ENCODE assay signal across 8 cellular contexts in genomic region chr13:46866150-46866549, GRCh38. TPM values are rescaled to one million over a fixed set of nuclear protein-coding genes. Genes with fewer than 3 reads are reported as not detected.
DNase-seq lines count a peak whose midpoint lies in the region; ATAC-seq and TF ChIP-seq lines count a peak whose summit lies in the region.

No MANE protein-coding gene starts in this region.

- H3K4me1 ChIP-seq in GM23338 (ENCODE audit: insufficient read depth) (no peaks in the 10 kb centered on the region), SJCRH30 (peaks cover 4% of the 10 kb centered on the region; the same call in 1 of the 2 replicates), heart right ventricle (peaks cover 0 to 17% (median 0%) of the 10 kb centered on the region in 9 donors), thyroid gland (peaks cover 0 to 9% of the 10 kb centered on the region in 2 donors)

- no peaks in the 10 kb centered on the region for H4K20me1 ChIP-seq in GM23338 (replicated peaks; ENCODE audit: insufficient read depth)

- H3K4me2 ChIP-seq in GM23338, result no peak overlapping the region

- H2AFZ ChIP-seq in GM23338, result peak overlapping the region; percentile 40; the same call in 1 of the 2 replicates

- H3K9me2 ChIP-seq in GM23338 (ENCODE audit: insufficient read depth), result no peaks in the 10 kb centered on the region

- H3K4me3 Mint-ChIP-seq in GM23338, result no peak overlapping the region

- H3K36me3 ChIP-seq in GM23338 (ENCODE audit: insufficient read depth), result no peaks in the 10 kb centered on the region
- no peaks in the 10 kb centered on the region for H3K36me3 ChIP-seq in SJCRH30
- no peaks in the 10 kb centered on the region for H3K36me3 ChIP-seq in heart right ventricle
- H3K36me3 ChIP-seq in thyroid gland, result no peaks in the 10 kb centered on the region

- TF ChIP-seq POLR2A in thyroid gland (IDR thresholded peaks at IDR 0.05), result peak in 1 of 2 donors; percentile 11

- H3K27ac Mint-ChIP-seq in GM23338, result no peak overlapping the region

- ATAC-seq in GM23338 (peak; percentile 77), heart right ventricle (peak in 7 of 8 donors; percentile 28 to 85 (median 57))

- no peaks in the 10 kb centered on the region for H3K4me1 Mint-ChIP-seq in GM23338

- H3K27ac ChIP-seq in GM23338 (ENCODE audit: low read depth) (no peak overlapping the region), SJCRH30 (no peak overlapping the region), heart right ventricle (no peak overlapping the region), thyroid gland (peak overlapping the region in 2 of 3 donors; percentile 6 to 47)

- no peaks in the 10 kb centered on the region for H3K36me3 Mint-ChIP-seq in GM23338 (ENCODE audit: low read depth)

- no peaks in the 10 kb centered on the region for H3F3A ChIP-seq in GM23338 (replicated peaks; ENCODE audit: low read depth)

- no peak for TF ChIP-seq CTCF in GM23338 (conservative IDR thresholded peaks at IDR 0.05; ENCODE audit: low read depth in 2 of 2)
- TF ChIP-seq CTCF in heart right ventricle (IDR thresholded peaks at IDR 0.05), result no peak
- TF ChIP-seq CTCF in thyroid gland (IDR thresholded peaks at IDR 0.05), result no peak

- H3K4me3 ChIP-seq in GM23338 (no peak overlapping the region), SJCRH30 (peak overlapping the region; percentile 7; the same call in 1 of the 2 replicates), heart right ventricle (no peak overlapping the region), thyroid gland (replicated peaks in 1 of 3) (no peak overlapping the region)

- intact Hi-C loops in heart right ventricle (cut with DNase I) (no loop called here), thyroid gland (cut with DNase I) (no loop called here)

- H3K79me2 ChIP-seq in GM23338 (replicated peaks; ENCODE audit: insufficient read depth), result no peaks in the 10 kb centered on the region

- no peaks in the 10 kb centered on the region for H3K27me3 Mint-ChIP-seq in GM23338 (ENCODE audit: insufficient read depth, low read depth, poor library complexity)

- 15 to 19% methylated on average over 4 of the region's 4 CpGs for WGBS in heart right ventricle, 2 donors
- 17 to 22% methylated on average over 4 of the region's 4 CpGs for WGBS in thyroid gland, 2 donors

- H3K9me3 ChIP-seq in SJCRH30 (replicated peaks), result no peaks in the 10 kb centered on the region
- no peaks in the 10 kb centered on the region for H3K9me3 ChIP-seq in heart right ventricle
- no peaks in the 10 kb centered on the region for H3K9me3 ChIP-seq in thyroid gland

- peak; percentile 99 for DNase-seq in AML-193 (lab: John Stamatoyannopoulos, UW)
- DNase-seq in GM23338 (ENCODE audit: low spot score), result peak; percentile 15
- DNase-seq in SJCRH30, result peak; percentile 82 to 88
- peak in 1 of 2 donors; percentile 16 for DNase-seq in heart right ventricle
- DNase-seq in thyroid gland, result peak; percentile 64 to 67
- DNase-seq in effector CD8-positive, alpha-beta T cell (lab: John Stamatoyannopoulos, UW), result no peak
- DNase-seq in NCI-H2081 (lab: John Stamatoyannopoulos, UW), result no peak
- no peak for DNase-seq in stimulated activated CD4-positive, alpha-beta T cell treated with anti-CD3 and anti-CD28 coated beads, Interleukin-1b, Interleukin-23, amount 100 ng/mL, for 48 hours

- H3K9me3 Mint-ChIP-seq in GM23338, result no peaks in the 10 kb centered on the region

- H3K27me3 ChIP-seq in GM23338 (ENCODE audit: insufficient read depth), result no peaks in the 10 kb centered on the region
- no peaks in the 10 kb centered on the region for H3K27me3 ChIP-seq in SJCRH30
- H3K27me3 ChIP-seq in heart right ventricle, result peaks cover 0 to 13% (median 0%) of the 10 kb centered on the region in 7 donors
- no peaks in the 10 kb centered on the region for H3K27me3 ChIP-seq in thyroid gland

TF ChIP-seq in GM23338, 12 proteins besides CTCF, POLR2A, EP300 and RAD21:
- no peak for TF ChIP-seq ETS1 (IDR thresholded peaks at IDR 0.05)
- TF ChIP-seq JUNB (IDR thresholded peaks at IDR 0.05; ENCODE audit: unreplicated experiment), result no peak
- no peak for TF ChIP-seq ZNF114 (CRISPR knock-in tag; IDR thresholded peaks at IDR 0.05)
- no peak for TF ChIP-seq NANOG (IDR thresholded peaks at IDR 0.05; ENCODE audit: borderline replicate concordance)

RNA-seq across cellular contexts. Expression of gene HTR2A, which starts 30.7 kb away (rescaled TPM):
- not detected in 2 replicates for total RNA-seq in GM23338 (2014; rRNA removed; shearing (Covaris generic))
- polyA plus RNA-seq in GM23338 (2016; fragmentation: Nextera tagmentation; extraction: Ambion mirVana) (not detected in 2 replicates), heart right ventricle (under 1 TPM in 1 of 2 donors, not detected in 1; 0.03 TPM)
- total RNA-seq in SJCRH30 (2014; rRNA removed; shearing (Covaris generic)), result 0.02 TPM in 1 of 2 replicates, not detected in the other
- total RNA-seq in heart right ventricle (under 1 TPM in 2 of 10 donors, not detected in 8; 0.04 to 0.38 TPM), thyroid gland (under 1 TPM in 1 of 4 donors, not detected in 3; 0.22 TPM)

Comparison
In these comparisons a context has a peak if more than half of its experiments do, and no peak if none do; other contexts are left out.
1. DNase-seq: peak in AML-193 (2 of 2), GM23338 (single experiment), SJCRH30 (2 of 2) and thyroid gland (2 of 2); none in effector CD8-positive, alpha-beta T cell (single experiment), NCI-H2081 (0 of 2) and stimulated activated CD4-positive, alpha-beta T cell treated with anti-CD3 and anti-CD28 coated beads, Interleukin-1b, Interleukin-23, amount 100 ng/mL, for 48 hours (single experiment).
2. H3K27ac ChIP-seq: peak in thyroid gland (2 of 3); none in GM23338 (single experiment), SJCRH30 (single experiment) and heart right ventricle (0 of 10).